Comparison of ENCODE assay signal across 9 cellular contexts in genomic region chr9:127863179-127863578, GRCh38. TPM values are rescaled to one million over a fixed set of nuclear protein-coding genes. Genes with fewer than 3 reads are reported as not detected.
A peak's percentile ranks its signal among the peaks of the same experiment; 100 is the strongest.
DNase-seq lines count a peak whose midpoint lies in the region; ATAC-seq and TF ChIP-seq lines count a peak whose summit lies in the region.
"Had no signal": no experiment of that assay in that cellular context is flagged by ENCODE, and none has a peak within 500 bp of the region (broad histone marks: within the 10 kb centered on the region; RNA-seq: fewer than 3 reads in every experiment).

No MANE protein-coding gene starts in this region.

- ATAC-seq in GM18519 (IDR thresholded peaks at IDR 0.05; ENCODE audit: low FRiP score, unreplicated experiment) (no peak), HG03354 (IDR thresholded peaks at IDR 0.05; ENCODE audit: poor library complexity, severe bottlenecking, unreplicated experiment) (no peak)
- ATAC-seq: activated T-cell treated with anti-CD3 and anti-CD28 coated beads, Interleukin-2, amount 50 U/mL, for 4 hours had no signal

- peaks cover 0 to 5% (median 1%) of the 10 kb centered on the region in 3 donors for H3K27me3 Mint-ChIP-seq in CD14-positive monocyte (ENCODE audit: low read depth in 3 of 3)
- no peaks in the 10 kb centered on the region for H3K27me3 Mint-ChIP-seq in IgD-negative memory B cell
- peaks cover 5% of the 10 kb centered on the region for H3K27me3 Mint-ChIP-seq in nephron (ENCODE audit: low read depth)

- H3K9me3 Mint-ChIP-seq in CD14-positive monocyte (peaks cover 0 to 3% (median 0%) of the 10 kb centered on the region in 7 donors), IgD-negative memory B cell (peaks cover 0 to 2% (median 0%) of the 10 kb centered on the region in 3 donors), nephron (no peaks in the 10 kb centered on the region)
- H3K9me3 Mint-ChIP-seq: activated T-cell treated with anti-CD3 and anti-CD28 coated beads, Interleukin-2, amount 50 U/mL, for 4 hours had no signal

- peaks cover 58% of the 10 kb centered on the region for H3K4me1 Mint-ChIP-seq in CD14-positive monocyte
- peaks cover 41 to 43% (median 42%) of the 10 kb centered on the region in 3 donors for H3K4me1 Mint-ChIP-seq in IgD-negative memory B cell
- peaks cover 31% of the 10 kb centered on the region for H3K4me1 Mint-ChIP-seq in nephron

- H3K27ac Mint-ChIP-seq in CD14-positive monocyte: peak overlapping the region; percentile 94 to 98 (median 98)
- peak overlapping the region; percentile 96 to 100 (median 99) for H3K27ac Mint-ChIP-seq in IgD-negative memory B cell
- peak overlapping the region; percentile 21 to 72 (median 60) for H3K27ac Mint-ChIP-seq in nephron

- H3K4me3 ChIP-seq in tibial artery: no peak overlapping the region

- H3K27me3 ChIP-seq in tibial artery: no peaks in the 10 kb centered on the region

- no peaks in the 10 kb centered on the region for H3K9me3 ChIP-seq in tibial artery

- TF ChIP-seq CTCF in CD14-positive monocyte (IDR thresholded peaks at IDR 0.05) (no peak), nephron (IDR thresholded peaks at IDR 0.05; ENCODE audit: unreplicated experiment in 3 of 3) (no peak), tibial artery (IDR thresholded peaks at IDR 0.05) (no peak)

- peaks cover 3 to 4% of the 10 kb centered on the region in 2 donors for H3K36me3 Mint-ChIP-seq in CD14-positive monocyte
- peaks cover 2% of the 10 kb centered on the region for H3K36me3 Mint-ChIP-seq in IgD-negative memory B cell
- H3K36me3 Mint-ChIP-seq in nephron (ENCODE audit: low read depth): peaks cover 5% of the 10 kb centered on the region

- intact Hi-C loops in CD14-positive monocyte (cut with micrococcal nuclease) (loop anchor here in 1 of 2 donors (5.0 kb wide), 2 partner anchors 36 to 54 kb away; partner anchors contain the start of gene ST6GALNAC4), tibial artery (cut with DNase I; ENCODE audit: low total_unique reads) (no loop called here)

- H3K27ac ChIP-seq in caudate nucleus (ENCODE audit: low read depth, low read length) (peak overlapping the region; percentile 68), tibial artery (peak overlapping the region in 1 of 2 donors; percentile 80)

- H3K36me3 ChIP-seq in tibial artery: peaks cover 8 to 24% (median 11%) of the 10 kb centered on the region in 3 donors

- peaks cover 8 to 44% (median 17%) of the 10 kb centered on the region in 4 donors for H3K4me1 ChIP-seq in tibial artery

- H3K4me3 Mint-ChIP-seq in CD14-positive monocyte: peak overlapping the region; percentile 31 to 64
- peak overlapping the region in 3 of 4 donors; percentile 63 to 88 (median 83) for H3K4me3 Mint-ChIP-seq in IgD-negative memory B cell
- no peak overlapping the region for H3K4me3 Mint-ChIP-seq in nephron
- H3K4me3 Mint-ChIP-seq: activated T-cell treated with anti-CD3 and anti-CD28 coated beads, Interleukin-2, amount 50 U/mL, for 4 hours had no signal

- DNase-seq in CD14-positive monocyte (ENCODE audit: low spot score) (peak; percentile 75), caudate nucleus (lab: John Stamatoyannopoulos, UW) (no peak), SIG-M5 (lab: John Stamatoyannopoulos, UW) (no peak), tibial artery (no peak)
- DNase-seq: activated T-cell treated with anti-CD3 and anti-CD28 coated beads, Interleukin-2, amount 50 U/mL, for 4 hours had no signal

RNA-seq across cellular contexts. Expression of gene ENG, which starts 8.7 kb away (rescaled TPM):
- 10 to 100 TPM; 15.7 to 26.0 TPM for polyA plus RNA-seq in CD14-positive monocyte
- 1.8 TPM for polyA plus RNA-seq in IgD-negative memory B cell

RNA-seq across cellular contexts. Expression of gene AK1, which starts 14.3 kb away (rescaled TPM):
- not detected for polyA plus RNA-seq in CD14-positive monocyte
- polyA plus RNA-seq in IgD-negative memory B cell: 0.10 TPM

RNA-seq across cellular contexts. Expression of gene ST6GALNAC6, which starts 36.2 kb away (rescaled TPM):
- polyA plus RNA-seq in CD14-positive monocyte: 10 to 100 TPM in 1 of 2 donors, 1 to 10 TPM in 1; 8.2 to 12.0 TPM
- polyA plus RNA-seq in IgD-negative memory B cell: 38.9 TPM

RNA-seq across cellular contexts. Expression of gene ST6GALNAC4, which starts 53.7 kb away (rescaled TPM):
- polyA plus RNA-seq in CD14-positive monocyte: 10 to 100 TPM in 1 of 2 donors, 1 to 10 TPM in 1; 8.9 to 10.3 TPM
- 32.5 TPM for polyA plus RNA-seq in IgD-negative memory B cell

Comparison
In these comparisons a context has a peak if more than half of its experiments do, and no peak if none do; other contexts are left out.
1. H3K4me3 Mint-ChIP-seq: peak in CD14-positive monocyte (2 of 2) and IgD-negative memory B cell (3 of 4); none in nephron (0 of 3).
2. Peak in every context shown above with its lines, with median percentiles within 50 percentile points of each other: H3K27ac Mint-ChIP-seq.